1 cellular context compared by ENCODE assay signal in the genomic region with DNA sequence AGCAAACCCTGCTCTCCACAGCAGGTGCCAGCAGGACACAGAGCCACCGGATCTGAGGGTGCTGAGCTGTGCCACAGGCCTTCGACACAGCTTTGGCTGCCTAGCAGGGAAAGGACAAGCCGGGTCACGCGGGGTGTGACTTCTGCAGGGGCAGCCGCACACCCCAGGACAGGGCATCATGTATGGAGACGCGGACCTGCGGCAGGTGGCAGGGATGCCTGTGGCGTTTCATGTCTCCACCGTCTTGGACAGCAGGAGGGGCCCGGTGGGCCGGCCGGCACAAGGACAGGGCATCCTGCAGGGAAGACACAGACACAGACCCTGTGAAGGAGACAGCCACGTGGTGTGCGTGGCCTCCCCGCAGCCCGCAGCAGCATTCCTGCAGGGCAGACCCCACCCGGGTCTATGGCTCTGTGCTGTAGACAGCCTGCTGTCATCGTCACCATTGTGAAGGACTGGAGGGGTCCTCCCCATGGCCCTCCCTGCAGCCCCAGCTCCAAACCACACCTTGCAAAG.
TF ChIP-seq lines count a peak whose summit lies in the region.

No MANE protein-coding gene starts in this region.

TF ChIP-seq in H1, 55 proteins besides CTCF, POLR2A, EP300 and RAD21 (continued from another document):
- TF ChIP-seq, protein P1, sequence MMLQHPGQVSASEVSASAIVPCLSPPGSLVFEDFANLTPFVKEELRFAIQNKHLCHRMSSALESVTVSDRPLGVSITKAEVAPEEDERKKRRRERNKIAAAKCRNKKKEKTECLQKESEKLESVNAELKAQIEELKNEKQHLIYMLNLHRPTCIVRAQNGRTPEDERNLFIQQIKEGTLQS (IDR thresholded peaks at IDR 0.05; ENCODE audit: insufficient read depth, low read depth, low read length), result no peak
- TF ChIP-seq CEBPB (IDR thresholded peaks at IDR 0.05; ENCODE audit: low read depth, low read length) (no peak), TAF1 (IDR thresholded peaks at IDR 0.05; ENCODE audit: low read depth, low read length) (no peak), KDM4A (IDR thresholded peaks at IDR 0.05; ENCODE audit: low read depth, low read length, severe bottlenecking) (no peak), EZH2 (IDR thresholded peaks at IDR 0.05; ENCODE audit: low read depth, low read length, severe bottlenecking) (no peak), HDAC6 (IDR thresholded peaks at IDR 0.05; ENCODE audit: low read depth, low read length) (no peak), KDM1A (IDR thresholded peaks at IDR 0.05; ENCODE audit: borderline replicate concordance, low read length) (no peak), RNF2 (IDR thresholded peaks at IDR 0.05; ENCODE audit: borderline replicate concordance, low read depth, low read length, missing control alignments, poor library complexity, severe bottlenecking) (no peak), SRF (IDR thresholded peaks at IDR 0.05; ENCODE audit: low read depth, low read length) (no peak), CBX8 (IDR thresholded peaks at IDR 0.05; ENCODE audit: borderline replicate concordance, low read depth, low read length) (no peak), CHD1 (IDR thresholded peaks at IDR 0.05; ENCODE audit: low read depth, low read length) (no peak), POLR2AphosphoS5 (IDR thresholded peaks at IDR 0.05; ENCODE audit: low read depth, low read length) (no peak), MAFK (IDR thresholded peaks at IDR 0.05; ENCODE audit: low read depth, low read length) (no peak)
- TF ChIP-seq, protein P2, sequence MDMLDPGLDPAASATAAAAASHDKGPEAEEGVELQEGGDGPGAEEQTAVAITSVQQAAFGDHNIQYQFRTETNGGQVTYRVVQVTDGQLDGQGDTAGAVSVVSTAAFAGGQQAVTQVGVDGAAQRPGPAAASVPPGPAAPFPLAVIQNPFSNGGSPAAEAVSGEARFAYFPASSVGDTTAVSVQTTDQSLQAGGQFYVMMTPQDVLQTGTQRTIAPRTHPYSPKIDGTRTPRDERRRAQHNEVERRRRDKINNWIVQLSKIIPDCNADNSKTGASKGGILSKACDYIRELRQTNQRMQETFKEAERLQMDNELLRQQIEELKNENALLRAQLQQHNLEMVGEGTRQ (IDR thresholded peaks at IDR 0.05; ENCODE audit: low read length), result no peak
- TF ChIP-seq, protein P3, sequence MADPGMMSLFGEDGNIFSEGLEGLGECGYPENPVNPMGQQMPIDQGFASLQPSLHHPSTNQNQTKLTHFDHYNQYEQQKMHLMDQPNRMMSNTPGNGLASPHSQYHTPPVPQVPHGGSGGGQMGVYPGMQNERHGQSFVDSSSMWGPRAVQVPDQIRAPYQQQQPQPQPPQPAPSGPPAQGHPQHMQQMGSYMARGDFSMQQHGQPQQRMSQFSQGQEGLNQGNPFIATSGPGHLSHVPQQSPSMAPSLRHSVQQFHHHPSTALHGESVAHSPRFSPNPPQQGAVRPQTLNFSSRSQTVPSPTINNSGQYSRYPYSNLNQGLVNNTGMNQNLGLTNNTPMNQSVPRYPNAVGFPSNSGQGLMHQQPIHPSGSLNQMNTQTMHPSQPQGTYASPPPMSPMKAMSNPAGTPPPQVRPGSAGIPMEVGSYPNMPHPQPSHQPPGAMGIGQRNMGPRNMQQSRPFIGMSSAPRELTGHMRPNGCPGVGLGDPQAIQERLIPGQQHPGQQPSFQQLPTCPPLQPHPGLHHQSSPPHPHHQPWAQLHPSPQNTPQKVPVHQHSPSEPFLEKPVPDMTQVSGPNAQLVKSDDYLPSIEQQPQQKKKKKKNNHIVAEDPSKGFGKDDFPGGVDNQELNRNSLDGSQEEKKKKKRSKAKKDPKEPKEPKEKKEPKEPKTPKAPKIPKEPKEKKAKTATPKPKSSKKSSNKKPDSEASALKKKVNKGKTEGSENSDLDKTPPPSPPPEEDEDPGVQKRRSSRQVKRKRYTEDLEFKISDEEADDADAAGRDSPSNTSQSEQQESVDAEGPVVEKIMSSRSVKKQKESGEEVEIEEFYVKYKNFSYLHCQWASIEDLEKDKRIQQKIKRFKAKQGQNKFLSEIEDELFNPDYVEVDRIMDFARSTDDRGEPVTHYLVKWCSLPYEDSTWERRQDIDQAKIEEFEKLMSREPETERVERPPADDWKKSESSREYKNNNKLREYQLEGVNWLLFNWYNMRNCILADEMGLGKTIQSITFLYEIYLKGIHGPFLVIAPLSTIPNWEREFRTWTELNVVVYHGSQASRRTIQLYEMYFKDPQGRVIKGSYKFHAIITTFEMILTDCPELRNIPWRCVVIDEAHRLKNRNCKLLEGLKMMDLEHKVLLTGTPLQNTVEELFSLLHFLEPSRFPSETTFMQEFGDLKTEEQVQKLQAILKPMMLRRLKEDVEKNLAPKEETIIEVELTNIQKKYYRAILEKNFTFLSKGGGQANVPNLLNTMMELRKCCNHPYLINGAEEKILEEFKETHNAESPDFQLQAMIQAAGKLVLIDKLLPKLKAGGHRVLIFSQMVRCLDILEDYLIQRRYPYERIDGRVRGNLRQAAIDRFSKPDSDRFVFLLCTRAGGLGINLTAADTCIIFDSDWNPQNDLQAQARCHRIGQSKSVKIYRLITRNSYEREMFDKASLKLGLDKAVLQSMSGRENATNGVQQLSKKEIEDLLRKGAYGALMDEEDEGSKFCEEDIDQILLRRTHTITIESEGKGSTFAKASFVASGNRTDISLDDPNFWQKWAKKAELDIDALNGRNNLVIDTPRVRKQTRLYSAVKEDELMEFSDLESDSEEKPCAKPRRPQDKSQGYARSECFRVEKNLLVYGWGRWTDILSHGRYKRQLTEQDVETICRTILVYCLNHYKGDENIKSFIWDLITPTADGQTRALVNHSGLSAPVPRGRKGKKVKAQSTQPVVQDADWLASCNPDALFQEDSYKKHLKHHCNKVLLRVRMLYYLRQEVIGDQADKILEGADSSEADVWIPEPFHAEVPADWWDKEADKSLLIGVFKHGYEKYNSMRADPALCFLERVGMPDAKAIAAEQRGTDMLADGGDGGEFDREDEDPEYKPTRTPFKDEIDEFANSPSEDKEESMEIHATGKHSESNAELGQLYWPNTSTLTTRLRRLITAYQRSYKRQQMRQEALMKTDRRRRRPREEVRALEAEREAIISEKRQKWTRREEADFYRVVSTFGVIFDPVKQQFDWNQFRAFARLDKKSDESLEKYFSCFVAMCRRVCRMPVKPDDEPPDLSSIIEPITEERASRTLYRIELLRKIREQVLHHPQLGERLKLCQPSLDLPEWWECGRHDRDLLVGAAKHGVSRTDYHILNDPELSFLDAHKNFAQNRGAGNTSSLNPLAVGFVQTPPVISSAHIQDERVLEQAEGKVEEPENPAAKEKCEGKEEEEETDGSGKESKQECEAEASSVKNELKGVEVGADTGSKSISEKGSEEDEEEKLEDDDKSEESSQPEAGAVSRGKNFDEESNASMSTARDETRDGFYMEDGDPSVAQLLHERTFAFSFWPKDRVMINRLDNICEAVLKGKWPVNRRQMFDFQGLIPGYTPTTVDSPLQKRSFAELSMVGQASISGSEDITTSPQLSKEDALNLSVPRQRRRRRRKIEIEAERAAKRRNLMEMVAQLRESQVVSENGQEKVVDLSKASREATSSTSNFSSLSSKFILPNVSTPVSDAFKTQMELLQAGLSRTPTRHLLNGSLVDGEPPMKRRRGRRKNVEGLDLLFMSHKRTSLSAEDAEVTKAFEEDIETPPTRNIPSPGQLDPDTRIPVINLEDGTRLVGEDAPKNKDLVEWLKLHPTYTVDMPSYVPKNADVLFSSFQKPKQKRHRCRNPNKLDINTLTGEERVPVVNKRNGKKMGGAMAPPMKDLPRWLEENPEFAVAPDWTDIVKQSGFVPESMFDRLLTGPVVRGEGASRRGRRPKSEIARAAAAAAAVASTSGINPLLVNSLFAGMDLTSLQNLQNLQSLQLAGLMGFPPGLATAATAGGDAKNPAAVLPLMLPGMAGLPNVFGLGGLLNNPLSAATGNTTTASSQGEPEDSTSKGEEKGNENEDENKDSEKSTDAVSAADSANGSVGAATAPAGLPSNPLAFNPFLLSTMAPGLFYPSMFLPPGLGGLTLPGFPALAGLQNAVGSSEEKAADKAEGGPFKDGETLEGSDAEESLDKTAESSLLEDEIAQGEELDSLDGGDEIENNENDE (IDR thresholded peaks at IDR 0.05; ENCODE audit: insufficient replicate concordance, low read length), result no peak
